13 cellular contexts compared by ENCODE assay signal in the genomic region with DNA sequence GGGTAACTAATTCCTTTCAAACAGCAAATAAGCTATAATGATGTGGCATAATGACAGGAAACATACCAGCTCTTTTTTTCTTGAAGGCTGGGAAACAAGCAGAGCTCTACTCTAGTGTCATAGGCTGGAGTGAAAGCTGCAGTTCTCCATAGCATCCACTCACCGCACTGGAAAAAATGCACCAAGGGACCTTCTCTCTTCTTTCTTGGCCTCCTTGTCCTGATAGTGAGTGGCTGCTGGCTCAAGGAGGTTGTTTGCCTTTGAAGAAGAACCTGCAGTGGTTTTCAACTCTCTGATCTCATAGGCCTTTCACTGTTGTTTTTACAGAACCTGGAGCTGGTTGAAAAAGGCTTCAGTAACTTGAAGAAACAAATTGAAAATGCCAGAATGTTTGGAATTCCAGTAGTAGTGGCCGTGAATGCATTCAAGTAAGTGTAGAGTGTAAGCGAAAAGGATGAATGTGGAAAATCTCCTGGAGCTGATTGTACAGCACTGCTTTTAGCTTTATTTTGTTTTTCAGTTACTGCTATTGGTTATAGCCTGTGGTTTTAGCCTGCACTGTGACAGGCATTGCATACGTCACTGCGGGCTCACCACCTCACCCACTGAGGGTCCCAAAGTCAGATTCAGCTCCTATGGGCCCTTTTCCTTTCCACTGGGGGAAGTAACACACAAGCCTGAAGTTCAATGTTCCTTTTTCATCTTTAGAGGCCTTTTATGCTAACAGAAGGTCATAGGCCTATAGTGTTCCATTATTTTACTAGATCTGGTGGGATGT. TPM values are rescaled to one million over a fixed set of nuclear protein-coding genes. Genes with fewer than 3 reads are reported as not detected.
DNase-seq lines count a peak whose midpoint lies in the region; ATAC-seq and TF ChIP-seq lines count a peak whose summit lies in the region.
"Had no signal": no experiment of that assay in that cellular context is flagged by ENCODE, and none has a peak within 500 bp of the region (broad histone marks: within the 10 kb centered on the region; RNA-seq: fewer than 3 reads in every experiment).

No MANE protein-coding gene starts in this region.

- no peak overlapping the region for H3K4me3 Mint-ChIP-seq in activated naive CD8-positive, alpha-beta T cell treated with anti-CD3 and anti-CD28 coated beads for 36 hours
- peak overlapping the region; percentile 41 for H3K4me3 Mint-ChIP-seq in stimulated activated naive CD8-positive, alpha-beta T cell treated with anti-CD3 and anti-CD28 coated beads, Interleukin-15, Interleukin-2, amounts not matched to agents 100 ng/mL and 50 ng/mL, for 24 hours

- peak overlapping the region; percentile 59 for H3K27ac Mint-ChIP-seq in activated naive CD8-positive, alpha-beta T cell treated with anti-CD3 and anti-CD28 coated beads for 36 hours
- H3K27ac Mint-ChIP-seq in stimulated activated naive CD8-positive, alpha-beta T cell treated with anti-CD3 and anti-CD28 coated beads, Interleukin-15, Interleukin-2, amounts not matched to agents 100 ng/mL and 50 ng/mL, for 24 hours, result peak overlapping the region; percentile 79
- H3K27ac Mint-ChIP-seq: progenitor cell of endocrine pancreas had no signal

- H3K27ac ChIP-seq in OCI-LY3 (ENCODE audit: low read length), result peak overlapping the region; percentile 45
- H3K27ac ChIP-seq in mesendoderm (ENCODE audit: low read depth, low read length), result no peak overlapping the region
- H3K27ac ChIP-seq: gastrocnemius medialis had no signal

- H3K4me2 ChIP-seq in OCI-LY3 (ENCODE audit: low read length) (no peak overlapping the region), mesendoderm (ENCODE audit: low read length) (no peak overlapping the region)

- no peak overlapping the region for H2AFZ ChIP-seq in OCI-LY3 (ENCODE audit: low read depth, low read length)

- peaks cover 50% of the 10 kb centered on the region for H3K4me1 Mint-ChIP-seq in activated naive CD8-positive, alpha-beta T cell treated with anti-CD3 and anti-CD28 coated beads for 36 hours
- peaks cover 62% of the 10 kb centered on the region for H3K4me1 Mint-ChIP-seq in stimulated activated naive CD8-positive, alpha-beta T cell treated with anti-CD3 and anti-CD28 coated beads, Interleukin-15, Interleukin-2, amounts not matched to agents 100 ng/mL and 50 ng/mL, for 24 hours (ENCODE audit: low read depth)

- H3K9ac ChIP-seq in OCI-LY3 (ENCODE audit: low read length), result no peak overlapping the region
- no peak overlapping the region for H3K9ac ChIP-seq in mesendoderm (ENCODE audit: low read length)

- H3K4me1 ChIP-seq in OCI-LY3 (ENCODE audit: low read length) (peaks cover 40% of the 10 kb centered on the region), mesendoderm (ENCODE audit: control insufficient read depth, low read depth, low read length) (peaks cover 2% of the 10 kb centered on the region)
- H3K4me1 ChIP-seq: gastrocnemius medialis had no signal

- H3K4me3 ChIP-seq in OCI-LY3 (ENCODE audit: low read length), result no peak overlapping the region
- no peak overlapping the region for H3K4me3 ChIP-seq in mesendoderm (ENCODE audit: low read length)
- H3K4me3 ChIP-seq: gastrocnemius medialis had no signal

- peaks cover 53% of the 10 kb centered on the region for H3K36me3 Mint-ChIP-seq in activated naive CD8-positive, alpha-beta T cell treated with anti-CD3 and anti-CD28 coated beads for 36 hours
- peaks cover 67% of the 10 kb centered on the region for H3K36me3 Mint-ChIP-seq in stimulated activated naive CD8-positive, alpha-beta T cell treated with anti-CD3 and anti-CD28 coated beads, Interleukin-15, Interleukin-2, amounts not matched to agents 100 ng/mL and 50 ng/mL, for 24 hours (ENCODE audit: low read depth)

- H2AK5ac ChIP-seq in mesendoderm (ENCODE audit: low read length), result no peak overlapping the region

- no peaks in the 10 kb centered on the region for H3K27me3 Mint-ChIP-seq in activated naive CD8-positive, alpha-beta T cell treated with anti-CD3 and anti-CD28 coated beads for 36 hours
- H3K27me3 Mint-ChIP-seq in stimulated activated naive CD8-positive, alpha-beta T cell treated with anti-CD3 and anti-CD28 coated beads, Interleukin-15, Interleukin-2, amounts not matched to agents 100 ng/mL and 50 ng/mL, for 24 hours, result no peaks in the 10 kb centered on the region
- H3K27me3 Mint-ChIP-seq: progenitor cell of endocrine pancreas had no signal

- H3K23ac ChIP-seq in mesendoderm (ENCODE audit: low read length), result no peak overlapping the region

- no peaks in the 10 kb centered on the region for H3K79me1 ChIP-seq in mesendoderm (ENCODE audit: low read length)

- no peaks in the 10 kb centered on the region for H3K79me2 ChIP-seq in OCI-LY3 (ENCODE audit: low read length)
- no peaks in the 10 kb centered on the region for H3K79me2 ChIP-seq in mesendoderm (ENCODE audit: control insufficient read depth, insufficient read depth, low read length)

- no peak overlapping the region for H3K56ac ChIP-seq in mesendoderm (ENCODE audit: low read length)

- no peaks in the 10 kb centered on the region for H4K20me1 ChIP-seq in OCI-LY3 (ENCODE audit: insufficient read depth, low read length)

- no peak overlapping the region for H2BK15ac ChIP-seq in mesendoderm (replicated peaks; ENCODE audit: low read depth)

- no peak overlapping the region for H4K8ac ChIP-seq in mesendoderm (ENCODE audit: low read depth, low read length)

- H3K4ac ChIP-seq in mesendoderm (ENCODE audit: low read depth, low read length), result no peak overlapping the region

- TF ChIP-seq CTCF in OCI-LY3 (IDR thresholded peaks at IDR 0.05; ENCODE audit: low read depth, low read length), result no peak

- H3K9me3 Mint-ChIP-seq in activated naive CD8-positive, alpha-beta T cell treated with anti-CD3 and anti-CD28 coated beads for 36 hours, result no peaks in the 10 kb centered on the region
- no peaks in the 10 kb centered on the region for H3K9me3 Mint-ChIP-seq in stimulated activated naive CD8-positive, alpha-beta T cell treated with anti-CD3 and anti-CD28 coated beads, Interleukin-15, Interleukin-2, amounts not matched to agents 100 ng/mL and 50 ng/mL, for 24 hours

- H3K9me3 ChIP-seq in OCI-LY3 (ENCODE audit: insufficient read depth, low read length), result no peaks in the 10 kb centered on the region
- H3K9me3 ChIP-seq: gastrocnemius medialis had no signal

- H3K27me3 ChIP-seq in OCI-LY3 (ENCODE audit: low read depth, low read length), result no peaks in the 10 kb centered on the region
- no peaks in the 10 kb centered on the region for H3K27me3 ChIP-seq in mesendoderm (ENCODE audit: insufficient read depth, low read length, poor library complexity)
- H3K27me3 ChIP-seq: gastrocnemius medialis had no signal

- no peak overlapping the region for H3K18ac ChIP-seq in mesendoderm (ENCODE audit: low read length)

- peaks cover 53% of the 10 kb centered on the region for H3K36me3 ChIP-seq in OCI-LY3 (replicated peaks; ENCODE audit: low read depth, low read length)
- H3K36me3 ChIP-seq in mesendoderm (ENCODE audit: control insufficient read depth, insufficient read depth, low read length), result peaks cover 15% of the 10 kb centered on the region

- WGBS in mesendoderm (ENCODE audit: extremely low coverage, insufficient coverage, low lambda C conversion rate), result no CpG with 5 or more reads among the region's 5 CpGs

- DNase-seq in activated naive CD8-positive, alpha-beta T cell treated with anti-CD3 and anti-CD28 coated beads for 36 hours, result peak; percentile 25
- DNase-seq in mesendoderm, result peak; percentile 18
- no peak for DNase-seq in NCI-H446 treated with DMSO at 0.1 percent for 48 hours (lab: John Stamatoyannopoulos, UW)
- DNase-seq in NCI-H774 (lab: John Stamatoyannopoulos, UW), result no peak
- DNase-seq in erythroblast (lab: John Stamatoyannopoulos, UW), result no peak
- DNase-seq: activated T-cell treated with anti-CD3 and anti-CD28 coated beads for 4 hours, gastrocnemius medialis, midbrain, NCI-H2171 had no signal

- H4K5ac ChIP-seq in mesendoderm (ENCODE audit: low read length), result no peak overlapping the region

- TF ChIP-seq POLR2A in erythroblast (IDR thresholded peaks at IDR 0.05; ENCODE audit: low read length), result no peak

- no peak overlapping the region for H2BK5ac ChIP-seq in mesendoderm (ENCODE audit: low read length)

- no peak for ATAC-seq in GM21717 (IDR thresholded peaks at IDR 0.05; ENCODE audit: unreplicated experiment)
- ATAC-seq: gastrocnemius medialis had no signal

- no peak overlapping the region for H2BK120ac ChIP-seq in mesendoderm (ENCODE audit: low read depth, low read length)

RNA-seq across cellular contexts. Expression of gene AKAP5, which starts 17.2 kb away (rescaled TPM):
- total RNA-seq in activated naive CD8-positive, alpha-beta T cell treated with anti-CD3 and anti-CD28 coated beads for 36 hours, result 1 to 10 TPM; 1.2 to 1.4 TPM
- polyA plus RNA-seq in mesendoderm (2013, experiment 1 of 2), result 2.5 TPM
- 2.5 TPM for polyA plus RNA-seq in mesendoderm (2013, experiment 2 of 2)

RNA-seq across cellular contexts. Expression of gene ZBTB25, which starts 55.6 kb away (rescaled TPM):
- total RNA-seq in activated naive CD8-positive, alpha-beta T cell treated with anti-CD3 and anti-CD28 coated beads for 36 hours, result 10 to 100 TPM; 24.0 to 26.0 TPM
- polyA plus RNA-seq in mesendoderm (2013, experiment 1 of 2), result 4.1 TPM
- polyA plus RNA-seq in mesendoderm (2013, experiment 2 of 2), result 3.8 TPM

RNA-seq across cellular contexts. Expression of gene ZBTB1, which starts 56.5 kb away (rescaled TPM):
- 10 to 100 TPM; 43.3 to 43.9 TPM for total RNA-seq in activated naive CD8-positive, alpha-beta T cell treated with anti-CD3 and anti-CD28 coated beads for 36 hours
- 26.0 TPM for polyA plus RNA-seq in mesendoderm (2013, experiment 1 of 2)
- polyA plus RNA-seq in mesendoderm (2013, experiment 2 of 2), result 25.7 TPM

RNA-seq across cellular contexts. Expression of gene MTHFD1, which starts 59.9 kb away (rescaled TPM):
- total RNA-seq in activated naive CD8-positive, alpha-beta T cell treated with anti-CD3 and anti-CD28 coated beads for 36 hours, result 100 to 1,000 TPM; 266 to 269 TPM
- polyA plus RNA-seq in mesendoderm (2013, experiment 1 of 2), result 207 TPM
- polyA plus RNA-seq in mesendoderm (2013, experiment 2 of 2), result 208 TPM

Comparison
In these comparisons a context has a peak if more than half of its experiments do, and no peak if none do; other contexts are left out.
1. DNase-seq: peak in activated naive CD8-positive, alpha-beta T cell treated with anti-CD3 and anti-CD28 coated beads for 36 hours (single experiment) and mesendoderm (single experiment); none in NCI-H446 treated with DMSO at 0.1 percent for 48 hours (single experiment), NCI-H774 (single experiment) and erythroblast (0 of 2).